Comparison of ENCODE assay signal across 13 cellular contexts in genomic region chr16:70693231-70693671, GRCh38. TPM values are rescaled to one million over a fixed set of nuclear protein-coding genes. Genes with fewer than 3 reads are reported as not detected.
DNase-seq lines count a peak whose midpoint lies in the region; ATAC-seq and TF ChIP-seq lines count a peak whose summit lies in the region.
"Had no signal": no experiment of that assay in that cellular context is flagged by ENCODE, and none has a peak within 500 bp of the region (broad histone marks: within the 10 kb centered on the region; RNA-seq: fewer than 3 reads in every experiment).

No MANE protein-coding gene starts in this region.

- H3K36me3 Mint-ChIP-seq in endothelial cell (ENCODE audit: low read depth, unreplicated experiment) = peaks cover 3% of the 10 kb centered on the region
- H3K36me3 Mint-ChIP-seq in nephron (ENCODE audit: low read depth) = no peaks in the 10 kb centered on the region
- H3K36me3 Mint-ChIP-seq: activated naive CD8-positive, alpha-beta T cell had no signal

- H3K4me1 ChIP-seq in upper lobe of left lung = peaks cover 90 to 99% (median 96%) of the 10 kb centered on the region in 4 donors

- H3K9me3 Mint-ChIP-seq in endothelial cell (ENCODE audit: unreplicated experiment) (no peaks in the 10 kb centered on the region), nephron (no peaks in the 10 kb centered on the region)

- H3K27me3 ChIP-seq in upper lobe of left lung = no peaks in the 10 kb centered on the region
- H3K27me3 ChIP-seq: MG63 had no signal

- H3K4me1 Mint-ChIP-seq in endothelial cell (ENCODE audit: unreplicated experiment) (peaks cover 34% of the 10 kb centered on the region), nephron (peaks cover 66% of the 10 kb centered on the region)

- no peak for TF ChIP-seq EP300 in upper lobe of left lung (IDR thresholded peaks at IDR 0.05)

- H3K36me3 ChIP-seq in upper lobe of left lung = peaks cover 0 to 4% (median 0%) of the 10 kb centered on the region in 4 donors
- H3K36me3 ChIP-seq: MG63 had no signal

- no peak for TF ChIP-seq POLR2A in upper lobe of left lung (IDR thresholded peaks at IDR 0.05)

- peak; percentile 10 for DNase-seq in NCI-H2227 (lab: John Stamatoyannopoulos, UW; ENCODE audit: unreplicated experiment)
- DNase-seq in NCI-H2227 treated with DMSO at 0.1 percent for 48 hours (lab: John Stamatoyannopoulos, UW) = no peak
- DNase-seq in endothelial cell (ENCODE audit: low spot score) = no peak
- no peak for DNase-seq in upper lobe of left lung
- no peak for DNase-seq in hypothalamus (lab: John Stamatoyannopoulos, UW)

- ATAC-seq in upper lobe of left lung (ENCODE audit: low FRiP score in 2 of 2) = no peak
- no peak for ATAC-seq in HG03565 (IDR thresholded peaks at IDR 0.05; ENCODE audit: unreplicated experiment)
- no peak for ATAC-seq in HG03378 (IDR thresholded peaks at IDR 0.05; ENCODE audit: unreplicated experiment)
- ATAC-seq: activated CD4-positive, CD25-positive, alpha-beta regulatory T cell treated with anti-CD3 and anti-CD28 coated beads, Interleukin-2, amount 50 U/mL, for 24 hours had no signal

- H3K4me3 Mint-ChIP-seq in endothelial cell (ENCODE audit: unreplicated experiment) (no peak overlapping the region), nephron (peak overlapping the region in 2 of 3 experiments; percentile 42 to 74)
- H3K4me3 Mint-ChIP-seq: activated naive CD8-positive, alpha-beta T cell had no signal

- no peaks in the 10 kb centered on the region for H3K9me3 ChIP-seq in upper lobe of left lung
- H3K9me3 ChIP-seq: MG63 had no signal

- H3K27ac ChIP-seq in upper lobe of left lung = peak overlapping the region; percentile 85 to 93 (median 91)

- H3K4me3 ChIP-seq in upper lobe of left lung = no peak overlapping the region
- H3K4me3 ChIP-seq: MG63 had no signal

- H3K27me3 Mint-ChIP-seq in endothelial cell (ENCODE audit: unreplicated experiment) = peaks cover 17% of the 10 kb centered on the region
- H3K27me3 Mint-ChIP-seq in nephron (ENCODE audit: low read depth) = peaks cover 4% of the 10 kb centered on the region
- H3K27me3 Mint-ChIP-seq: activated naive CD8-positive, alpha-beta T cell had no signal

- WGBS in upper lobe of left lung, 2 donors = 74 to 88% methylated on average over 15 to 18 of the region's 18 CpGs

- no peak for TF ChIP-seq CTCF in endothelial cell (IDR thresholded peaks at IDR 0.05; ENCODE audit: unreplicated experiment)
- no peak for TF ChIP-seq CTCF in nephron (IDR thresholded peaks at IDR 0.05; ENCODE audit: unreplicated experiment in 3 of 3)
- no peak for TF ChIP-seq CTCF in upper lobe of left lung (IDR thresholded peaks at IDR 0.05)

- H3K27ac Mint-ChIP-seq in endothelial cell (ENCODE audit: unreplicated experiment) (peak overlapping the region; percentile 61), nephron (peak overlapping the region; percentile 78 to 91 (median 82))
- H3K27ac Mint-ChIP-seq: activated naive CD8-positive, alpha-beta T cell had no signal

RNA-seq across cellular contexts. Expression of gene MTSS2, which starts 7.4 kb away (rescaled TPM):
- total RNA-seq in endothelial cell (ENCODE audit: unreplicated experiment) (82.6 TPM), upper lobe of left lung (100 to 1,000 TPM in 1 of 6 donors, 10 to 100 TPM in 5; 40.7 to 202 (median 72.4) TPM)

RNA-seq across cellular contexts. Expression of gene IL34, which starts 46.9 kb away (rescaled TPM):
- 1.6 TPM for total RNA-seq in endothelial cell (ENCODE audit: unreplicated experiment)
- 10 to 100 TPM in 5 of 6 donors, 1 to 10 TPM in 1; 3.0 to 32.1 (median 14.8) TPM for total RNA-seq in upper lobe of left lung
- total RNA-seq: A673, OCI-LY7 had no signal
